ENCODE assay signal across 8 cellular contexts in the genomic region with DNA sequence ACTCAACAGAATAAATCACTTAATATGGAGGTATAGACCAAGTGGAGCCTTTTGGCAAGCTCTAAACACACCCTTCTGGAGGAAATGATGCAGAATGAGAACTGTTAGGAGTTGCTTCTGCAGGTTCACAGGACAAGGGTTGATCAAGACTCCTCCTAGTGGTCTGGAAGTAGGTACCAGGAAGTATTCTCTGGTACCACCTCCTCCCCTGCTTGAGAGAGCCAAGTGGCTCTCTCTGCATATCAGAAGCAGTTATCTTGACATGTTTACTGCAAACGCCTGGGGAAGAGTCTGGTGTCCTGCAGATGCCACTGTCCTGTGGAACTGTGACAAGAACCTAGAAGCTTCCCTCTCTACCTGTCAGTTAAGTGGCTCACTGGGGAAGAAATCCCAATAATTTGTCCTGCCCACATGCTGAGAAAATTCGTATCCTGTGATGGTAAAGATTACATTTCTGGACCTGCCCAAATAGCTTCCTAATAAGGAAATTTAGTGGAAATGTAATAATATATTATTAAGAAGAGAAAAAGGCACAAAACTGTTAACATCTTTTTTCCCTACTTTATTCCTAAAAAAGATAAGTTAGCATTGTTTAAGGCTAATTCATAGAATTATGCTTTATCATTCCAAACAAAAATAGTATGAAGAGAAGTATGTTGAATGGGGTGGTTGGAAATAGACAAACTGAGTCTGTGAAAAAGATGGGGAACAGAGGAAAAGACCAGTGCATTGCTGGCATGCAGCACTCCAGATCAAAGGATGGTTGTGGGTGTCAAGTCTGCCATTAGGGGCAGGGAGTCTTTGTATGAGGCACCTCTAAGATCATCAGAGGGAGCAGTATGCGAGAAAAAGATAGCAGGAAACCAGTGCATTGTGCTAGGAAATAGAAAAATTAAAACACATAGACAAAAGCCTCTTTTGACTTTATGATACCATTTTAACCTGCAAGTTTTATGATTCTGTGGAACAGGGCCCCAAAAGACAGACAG.
DNase-seq lines count a peak whose midpoint lies in the region; ATAC-seq and TF ChIP-seq lines count a peak whose summit lies in the region.

No MANE protein-coding gene starts in this region.

- H3K4me1 ChIP-seq in uterus, result no peaks in the 10 kb centered on the region

- DNase-seq in DMS79 (lab: John Stamatoyannopoulos, UW) (peak; percentile 48), GM19240 (ENCODE audit: insufficient read length, low spot score) (peak; percentile 40), NCI-H460 (ENCODE audit: extremely low read depth, low read depth) (peak; percentile 62), fibroblast of villous mesenchyme (ENCODE audit: low read depth) (peak; percentile 60), retina (peak; percentile 10), uterus (no peak)
- DNase-seq in activated CD4-positive, alpha-beta T cell treated with anti-CD3 and anti-CD28 coated beads, Interleukin-2, amount 50 U/mL, for 1 hour, result peak; percentile 35

- H3K36me3 ChIP-seq in uterus, result no peaks in the 10 kb centered on the region

- TF ChIP-seq CTCF in fibroblast of villous mesenchyme (IDR thresholded peaks at IDR 0.05; ENCODE audit: insufficient read depth, low read depth, low read length), result peak; percentile 66
- TF ChIP-seq CTCF in uterus (IDR thresholded peaks at IDR 0.05), result peak in 2 of 4 experiments; percentile 13 to 14

- no peaks in the 10 kb centered on the region for H3K9me3 ChIP-seq in uterus

- ATAC-seq in HG03139 (IDR thresholded peaks at IDR 0.05; ENCODE audit: unreplicated experiment), result peak; percentile 67

- no peak for TF ChIP-seq POLR2A in uterus (IDR thresholded peaks at IDR 0.05)

- no peaks in the 10 kb centered on the region for H3K27me3 ChIP-seq in uterus

- H3K27ac ChIP-seq in uterus, result no peak overlapping the region

- H3K4me3 ChIP-seq in fibroblast of villous mesenchyme (ENCODE audit: low read depth, low read length), result no peak overlapping the region
- no peak overlapping the region for H3K4me3 ChIP-seq in uterus

- intact Hi-C loops in uterus (cut with DNase I; ENCODE audit: low total_unique reads), result no loop called here

Comparison
In these comparisons a context has a peak if more than half of its experiments do, and no peak if none do; other contexts are left out.
1. DNase-seq: peak in DMS79 (single experiment), GM19240 (single experiment), NCI-H460 (single experiment), activated CD4-positive, alpha-beta T cell treated with anti-CD3 and anti-CD28 coated beads, Interleukin-2, amount 50 U/mL, for 1 hour (single experiment), fibroblast of villous mesenchyme (single experiment) and retina (single experiment); none in uterus (0 of 2).